In the genomic region with DNA sequence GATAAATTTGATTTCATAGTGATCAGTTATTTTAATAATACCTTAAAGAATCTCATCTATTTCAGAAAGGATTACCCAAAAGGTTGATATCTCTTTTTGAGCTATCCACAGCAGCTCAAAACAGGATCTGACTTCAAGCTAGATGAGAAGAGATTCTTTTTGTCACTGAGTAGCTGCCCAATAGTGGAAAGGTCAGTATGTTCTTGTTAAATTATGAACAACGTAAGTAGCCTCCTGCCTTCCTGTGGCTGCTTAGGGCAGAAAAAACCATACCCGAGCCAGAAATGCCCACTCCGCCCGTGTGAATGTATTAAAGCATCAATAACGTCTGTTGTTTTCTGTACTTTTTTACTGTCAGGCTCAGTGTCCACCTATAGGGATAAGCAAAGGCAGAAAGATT, we compare ENCODE assay signal across 39 cellular contexts.
"Had no signal": no experiment of that assay in that cellular context is flagged by ENCODE, and none has a peak within 500 bp of the region (broad histone marks: within the 10 kb centered on the region; RNA-seq: fewer than 3 reads in every experiment).

No MANE protein-coding gene starts in this region.

- H3K27ac Mint-ChIP-seq: activated naive CD4-positive, alpha-beta T cell treated with anti-CD3 and anti-CD28 coated beads for 36 hours; activated naive CD4-positive, alpha-beta T cell treated with anti-CD3 and anti-CD28 coated beads, Interleukin-2, amount 10 ng/mL, durations not matched to agents 7 days and 5 days; activated naive CD4-positive, alpha-beta T cell treated with anti-CD3 and anti-CD28 coated beads, Interleukin-2, amount 50 U/mL, for 72 hours; activated naive CD8-positive, alpha-beta T cell; activated naive CD8-positive, alpha-beta T cell treated with anti-CD3 and anti-CD28 coated beads, Interleukin-2, amount 10 ng/mL, durations not matched to agents 7 days and 5 days; activated naive CD8-positive, alpha-beta T cell treated with anti-CD3 and anti-CD28 coated beads, Interleukin-2, amount 50 U/mL, for 24 hours; activated T-cell treated with anti-CD3 and anti-CD28 coated beads, Interleukin-2, amount 50 U/mL, for 24 hours; activated T-cell treated with anti-CD3 and anti-CD28 coated beads, Interleukin-2, amount 50 U/mL, for 72 hours; activated T-helper 1 cell treated with anti-CD3 and anti-CD28 coated beads, Interleukin-12 subunit alpha, Interleukin-12 subunit beta, Interleukin-2, Interleukin-4 antibody, amounts not matched to agents 30 ng/mL and 10 ng/mL and 1 ng/mL, durations not matched to agents 14 hours and 24 hours and 36 hours; activated T-helper 17 cell treated with anti-CD3 and anti-CD28 coated beads, Interleukin-2, amount 50 U/mL, for 72 hours; activated T-helper 2 cell treated with anti-CD3 and anti-CD28 coated beads, Interferon-gamma antibody, Interleukin-2, Interleukin-4, amounts not matched to agents 10 μg/mL and 5 μg/mL and 100 μg/mL, durations not matched to agents 14 hours and 24 hours and 36 hours; brain had no signal

- H3K36me3 ChIP-seq: adrenal gland, ascending aorta, brain microvascular endothelial cell, breast epithelium, cardiac muscle cell had no signal

- H3K27me3 Mint-ChIP-seq: activated naive CD4-positive, alpha-beta T cell treated with anti-CD3 and anti-CD28 coated beads, Interleukin-2, amount 10 ng/mL, durations not matched to agents 7 days and 5 days; activated naive CD8-positive, alpha-beta T cell; activated naive CD8-positive, alpha-beta T cell treated with anti-CD3 and anti-CD28 coated beads, Interleukin-2, amount 10 ng/mL, durations not matched to agents 7 days and 5 days; activated naive CD8-positive, alpha-beta T cell treated with anti-CD3 and anti-CD28 coated beads, Interleukin-2, amount 50 U/mL, for 24 hours; brain had no signal

- H3K4me3 ChIP-seq: adrenal gland, ascending aorta, body of pancreas, breast epithelium, cardiac muscle cell had no signal

- H3K9me3 Mint-ChIP-seq: activated naive CD4-positive, alpha-beta T cell treated with anti-CD3 and anti-CD28 coated beads, Interleukin-2, amount 50 U/mL, for 24 hours; activated naive CD8-positive, alpha-beta T cell treated with anti-CD3 and anti-CD28 coated beads, Interleukin-2, amount 50 U/mL, for 24 hours; activated T-cell treated with anti-CD3 and anti-CD28 coated beads, Interleukin-2, amount 50 U/mL, for 4 hours; activated T-helper 1 cell treated with anti-CD3 and anti-CD28 coated beads, Interleukin-12 subunit alpha, Interleukin-12 subunit beta, Interleukin-2, Interleukin-4 antibody, amounts not matched to agents 30 ng/mL and 10 ng/mL and 1 ng/mL, durations not matched to agents 14 hours and 24 hours and 36 hours; activated T-helper 17 cell treated with anti-CD3 and anti-CD28 coated beads, Interleukin-2, amount 50 U/mL, for 72 hours; activated T-helper 2 cell treated with anti-CD3 and anti-CD28 coated beads, Interferon-gamma antibody, Interleukin-2, Interleukin-4, amounts not matched to agents 10 μg/mL and 5 μg/mL and 100 μg/mL, durations not matched to agents 14 hours and 24 hours and 36 hours had no signal

- H3K4me1 Mint-ChIP-seq: activated naive CD4-positive, alpha-beta T cell treated with anti-CD3 and anti-CD28 coated beads, Interleukin-2, amount 10 ng/mL, durations not matched to agents 7 days and 5 days; activated naive CD4-positive, alpha-beta T cell treated with anti-CD3 and anti-CD28 coated beads, Interleukin-2, amount 50 U/mL, for 24 hours; activated naive CD8-positive, alpha-beta T cell treated with anti-CD3 and anti-CD28 coated beads for 36 hours; activated naive CD8-positive, alpha-beta T cell treated with anti-CD3 and anti-CD28 coated beads, Interleukin-2, amount 10 ng/mL, durations not matched to agents 7 days and 5 days; activated naive CD8-positive, alpha-beta T cell treated with anti-CD3 and anti-CD28 coated beads, Interleukin-2, amount 50 U/mL, for 24 hours; activated T-helper 17 cell treated with anti-CD3 and anti-CD28 coated beads, Interleukin-2, amount 50 U/mL, for 72 hours; brain; central memory CD8-positive, alpha-beta T cell had no signal

- H3K27ac ChIP-seq: adrenal gland, ascending aorta, body of pancreas, brain microvascular endothelial cell, breast epithelium, cardiac muscle cell had no signal

- ATAC-seq: activated naive CD4-positive, alpha-beta T cell treated with anti-CD3 and anti-CD28 coated beads, Interleukin-2, amount 50 U/mL, for 72 hours; activated naive CD8-positive, alpha-beta T cell treated with anti-CD3 and anti-CD28 coated beads, Interleukin-2, amount 50 U/mL, for 24 hours; activated T-cell treated with anti-CD3 and anti-CD28 coated beads, Interleukin-2, amount 50 U/mL, for 4 hours; activated T-cell treated with anti-CD3 and anti-CD28 coated beads, Interleukin-2, amount 50 U/mL, for 72 hours; activated T-helper 17 cell treated with anti-CD3 and anti-CD28 coated beads, Interleukin-2, amount 50 U/mL, for 72 hours; body of pancreas had no signal

- H3K4me3 Mint-ChIP-seq: activated naive CD4-positive, alpha-beta T cell treated with anti-CD3 and anti-CD28 coated beads for 36 hours; activated naive CD4-positive, alpha-beta T cell treated with anti-CD3 and anti-CD28 coated beads, Interleukin-2, amount 10 ng/mL, durations not matched to agents 7 days and 5 days; activated naive CD4-positive, alpha-beta T cell treated with anti-CD3 and anti-CD28 coated beads, Interleukin-2, amount 50 U/mL, for 24 hours; activated naive CD8-positive, alpha-beta T cell; activated naive CD8-positive, alpha-beta T cell treated with anti-CD3 and anti-CD28 coated beads for 36 hours; activated naive CD8-positive, alpha-beta T cell treated with anti-CD3 and anti-CD28 coated beads, Interleukin-2, amount 10 ng/mL, durations not matched to agents 7 days and 5 days; activated naive CD8-positive, alpha-beta T cell treated with anti-CD3 and anti-CD28 coated beads, Interleukin-2, amount 50 U/mL, for 24 hours; activated T-cell treated with anti-CD3 and anti-CD28 coated beads, Interleukin-2, amount 50 U/mL, for 24 hours; activated T-cell treated with anti-CD3 and anti-CD28 coated beads, Interleukin-2, amount 50 U/mL, for 4 hours; activated T-cell treated with anti-CD3 and anti-CD28 coated beads, Interleukin-2, amount 50 U/mL, for 72 hours; activated T-helper 1 cell treated with anti-CD3 and anti-CD28 coated beads, Interleukin-12 subunit alpha, Interleukin-12 subunit beta, Interleukin-2, Interleukin-4 antibody, amounts not matched to agents 30 ng/mL and 10 ng/mL and 1 ng/mL, durations not matched to agents 14 hours and 24 hours and 36 hours; activated T-helper 17 cell treated with anti-CD3 and anti-CD28 coated beads, Interleukin-2, amount 50 U/mL, for 72 hours; brain; central memory CD8-positive, alpha-beta T cell had no signal

- H3K27me3 ChIP-seq: adrenal gland, ascending aorta, body of pancreas, brain microvascular endothelial cell, breast epithelium, cardiac muscle cell had no signal

- H3K9me3 ChIP-seq: adrenal gland, ascending aorta, body of pancreas, breast epithelium had no signal

- DNase-seq: activated effector memory CD4-positive, alpha-beta T cell treated with anti-CD3 and anti-CD28 coated beads, Interleukin-2, amount 50 U/mL, for 16 hours; activated effector memory CD4-positive, alpha-beta T cell treated with Interleukin-2 at 50 U/mL for 16 hours; activated gamma-delta T cell; activated gamma-delta T cell treated with Interleukin-2 at 50 U/mL for 16 hours; activated naive CD4-positive, alpha-beta T cell; activated naive CD4-positive, alpha-beta T cell treated with anti-CD3 and anti-CD28 coated beads for 36 hours; activated naive CD4-positive, alpha-beta T cell treated with anti-CD3 and anti-CD28 coated beads, Interleukin-2, amount 10 ng/mL, durations not matched to agents 7 days and 5 days; activated naive CD4-positive, alpha-beta T cell treated with anti-CD3 and anti-CD28 coated beads, Interleukin-2, amount 50 U/mL, for 16 hours; activated naive CD4-positive, alpha-beta T cell treated with Interleukin-2 at 50 U/mL for 16 hours; activated naive CD8-positive, alpha-beta T cell treated with anti-CD3 and anti-CD28 coated beads for 36 hours; activated naive CD8-positive, alpha-beta T cell treated with anti-CD3 and anti-CD28 coated beads, Interleukin-2, amount 10 ng/mL, durations not matched to agents 7 days and 5 days; activated naive CD8-positive, alpha-beta T cell treated with anti-CD3 and anti-CD28 coated beads, Interleukin-2, amount 50 U/mL, for 24 hours; activated T-cell treated with anti-CD3 and anti-CD28 coated beads, Interleukin-2, amount 50 U/mL, for 1 hour; activated T-cell treated with anti-CD3 and anti-CD28 coated beads, Interleukin-2, amount 50 U/mL, for 24 hours; activated T-cell treated with anti-CD3 and anti-CD28 coated beads, Interleukin-2, amount 50 U/mL, for 4 hours; activated T-cell treated with anti-CD3 and anti-CD28 coated beads, Interleukin-2, amount 50 U/mL, for 48 hours; activated T-cell treated with anti-CD3 and anti-CD28 coated beads, Interleukin-2, amount 50 U/mL, for 72 hours; adrenal gland; amniotic stem cell; amygdala; anterior cingulate cortex; aorta; body of pancreas; brain microvascular endothelial cell; caudate nucleus; central memory CD4-positive, alpha-beta T cell; cerebellar nuclear complex had no signal

- FAIRE-seq: astrocyte had no signal

- H3K36me3 Mint-ChIP-seq: activated naive CD4-positive, alpha-beta T cell treated with anti-CD3 and anti-CD28 coated beads, Interleukin-2, amount 10 ng/mL, durations not matched to agents 7 days and 5 days; activated naive CD4-positive, alpha-beta T cell treated with anti-CD3 and anti-CD28 coated beads, Interleukin-2, amount 50 U/mL, for 24 hours; activated naive CD8-positive, alpha-beta T cell; activated naive CD8-positive, alpha-beta T cell treated with anti-CD3 and anti-CD28 coated beads for 36 hours; activated naive CD8-positive, alpha-beta T cell treated with anti-CD3 and anti-CD28 coated beads, Interleukin-2, amount 10 ng/mL, durations not matched to agents 7 days and 5 days; brain had no signal

- H3K4me1 ChIP-seq: adrenal gland, ascending aorta, body of pancreas, breast epithelium had no signal
